ENCODE assay signal across 9 cellular contexts in the genomic region with DNA sequence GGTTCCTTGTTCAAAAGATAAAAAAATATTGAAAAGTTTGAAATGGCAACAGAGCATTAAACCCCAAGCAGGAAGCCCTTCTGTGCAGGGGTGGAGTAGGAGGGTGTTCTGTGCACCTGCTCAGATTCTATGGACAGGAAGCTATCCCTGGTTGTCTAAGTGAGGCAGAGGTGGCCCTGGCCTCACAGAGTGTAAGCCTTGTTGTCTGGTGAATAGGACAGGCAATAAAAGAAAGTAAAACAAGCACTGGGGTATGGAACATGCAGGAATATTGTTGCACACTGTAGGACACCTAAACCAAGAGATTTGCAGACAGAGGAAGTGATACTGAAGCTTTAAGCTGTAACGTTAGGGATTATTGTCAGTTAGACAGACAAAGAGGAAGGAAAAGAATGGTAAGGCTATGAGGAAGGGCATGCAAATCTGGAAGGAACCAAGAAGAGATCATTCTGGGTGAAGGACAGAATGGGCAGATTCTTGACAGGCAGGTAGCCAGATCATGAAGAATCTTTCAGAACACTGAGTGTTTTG.
DNase-seq lines count a peak whose midpoint lies in the region; ATAC-seq lines count a peak whose summit lies in the region.
"Had no signal": no experiment of that assay in that cellular context is flagged by ENCODE, and none has a peak within 500 bp of the region (broad histone marks: within the 10 kb centered on the region; RNA-seq: fewer than 3 reads in every experiment).

No MANE protein-coding gene starts in this region.

- CTCF ChIA-PET in activated CD4-positive, alpha-beta memory T cell treated with anti-CD3 and anti-CD28 coated beads for 36 hours (lab: Charles Lee): no interaction called here

- peaks cover 4 to 6% (median 4%) of the 10 kb centered on the region in 7 donors for H3K9me3 Mint-ChIP-seq in naive B cell
- no peaks in the 10 kb centered on the region for H3K9me3 Mint-ChIP-seq in activated CD4-positive, alpha-beta memory T cell treated with anti-CD3 and anti-CD28 coated beads for 36 hours

- H3K4me3 Mint-ChIP-seq in naive B cell: peak overlapping the region; percentile 66 to 93 (median 80)
- no peak overlapping the region for H3K4me3 Mint-ChIP-seq in activated CD4-positive, alpha-beta memory T cell treated with anti-CD3 and anti-CD28 coated beads for 36 hours
- H3K4me3 Mint-ChIP-seq: activated CD4-positive, alpha-beta T cell treated with anti-CD3 and anti-CD28 coated beads for 36 hours had no signal

- POLR2A ChIA-PET in activated CD4-positive, alpha-beta memory T cell treated with anti-CD3 and anti-CD28 coated beads for 36 hours (lab: Charles Lee): no interaction called here

- intact Hi-C loops in activated CD4-positive, alpha-beta memory T cell treated with anti-CD3 and anti-CD28 coated beads for 36 hours (cut with micrococcal nuclease): no loop called here

- peak overlapping the region; percentile 83 to 100 (median 97) for H3K27ac Mint-ChIP-seq in naive B cell
- no peak overlapping the region for H3K27ac Mint-ChIP-seq in activated CD4-positive, alpha-beta memory T cell treated with anti-CD3 and anti-CD28 coated beads for 36 hours
- H3K27ac Mint-ChIP-seq: activated CD4-positive, alpha-beta T cell treated with anti-CD3 and anti-CD28 coated beads for 36 hours had no signal

- ATAC-seq in GM18873 (IDR thresholded peaks at IDR 0.05; ENCODE audit: low FRiP score, unreplicated experiment): peak; percentile 56
- peak; percentile 67 for ATAC-seq in HG02642 (IDR thresholded peaks at IDR 0.05; ENCODE audit: poor library complexity, unreplicated experiment)
- peak; percentile 72 to 74 for ATAC-seq in naive B cell (ENCODE audit: low read depth in 2 of 2)
- ATAC-seq: activated CD4-positive, alpha-beta T cell treated with anti-CD3 and anti-CD28 coated beads for 36 hours had no signal

- DNase-seq in MV-4-11 (lab: John Stamatoyannopoulos, UW): peak; percentile 96
- DNase-seq in naive B cell: peak; percentile 89
- no peak for DNase-seq in activated CD4-positive, alpha-beta memory T cell treated with anti-CD3 and anti-CD28 coated beads for 36 hours
- no peak for DNase-seq in NCI-H2107 (lab: John Stamatoyannopoulos, UW)
- DNase-seq in middle frontal gyrus (ENCODE audit: extremely low spot score, low spot score): no peak
- no peak for DNase-seq in NCI-H187 (lab: John Stamatoyannopoulos, UW)
- DNase-seq: activated CD4-positive, alpha-beta T cell treated with anti-CD3 and anti-CD28 coated beads for 36 hours had no signal

- H3K4me1 Mint-ChIP-seq in naive B cell: peaks cover 74 to 96% (median 83%) of the 10 kb centered on the region in 3 donors
- peaks cover 3% of the 10 kb centered on the region for H3K4me1 Mint-ChIP-seq in activated CD4-positive, alpha-beta memory T cell treated with anti-CD3 and anti-CD28 coated beads for 36 hours (ENCODE audit: low read depth)

- H3K27me3 Mint-ChIP-seq in naive B cell: no peaks in the 10 kb centered on the region
- H3K27me3 Mint-ChIP-seq in activated CD4-positive, alpha-beta memory T cell treated with anti-CD3 and anti-CD28 coated beads for 36 hours: peaks cover 2% of the 10 kb centered on the region

- H3K36me3 Mint-ChIP-seq in naive B cell: peaks cover 4 to 15% of the 10 kb centered on the region in 2 donors
- H3K36me3 Mint-ChIP-seq in activated CD4-positive, alpha-beta memory T cell treated with anti-CD3 and anti-CD28 coated beads for 36 hours: no peaks in the 10 kb centered on the region

Comparison
In these comparisons a context has a peak if more than half of its experiments do, and no peak if none do; other contexts are left out.
1. DNase-seq: peak in MV-4-11 (single experiment) and naive B cell (single experiment); none in activated CD4-positive, alpha-beta memory T cell treated with anti-CD3 and anti-CD28 coated beads for 36 hours (single experiment), NCI-H2107 (single experiment), middle frontal gyrus (single experiment) and NCI-H187 (0 of 2).
2. Peak in every context shown above with its lines, with median percentiles within 50 percentile points of each other: ATAC-seq.